ENCODE assay signal across 14 cellular contexts in the genomic region with DNA sequence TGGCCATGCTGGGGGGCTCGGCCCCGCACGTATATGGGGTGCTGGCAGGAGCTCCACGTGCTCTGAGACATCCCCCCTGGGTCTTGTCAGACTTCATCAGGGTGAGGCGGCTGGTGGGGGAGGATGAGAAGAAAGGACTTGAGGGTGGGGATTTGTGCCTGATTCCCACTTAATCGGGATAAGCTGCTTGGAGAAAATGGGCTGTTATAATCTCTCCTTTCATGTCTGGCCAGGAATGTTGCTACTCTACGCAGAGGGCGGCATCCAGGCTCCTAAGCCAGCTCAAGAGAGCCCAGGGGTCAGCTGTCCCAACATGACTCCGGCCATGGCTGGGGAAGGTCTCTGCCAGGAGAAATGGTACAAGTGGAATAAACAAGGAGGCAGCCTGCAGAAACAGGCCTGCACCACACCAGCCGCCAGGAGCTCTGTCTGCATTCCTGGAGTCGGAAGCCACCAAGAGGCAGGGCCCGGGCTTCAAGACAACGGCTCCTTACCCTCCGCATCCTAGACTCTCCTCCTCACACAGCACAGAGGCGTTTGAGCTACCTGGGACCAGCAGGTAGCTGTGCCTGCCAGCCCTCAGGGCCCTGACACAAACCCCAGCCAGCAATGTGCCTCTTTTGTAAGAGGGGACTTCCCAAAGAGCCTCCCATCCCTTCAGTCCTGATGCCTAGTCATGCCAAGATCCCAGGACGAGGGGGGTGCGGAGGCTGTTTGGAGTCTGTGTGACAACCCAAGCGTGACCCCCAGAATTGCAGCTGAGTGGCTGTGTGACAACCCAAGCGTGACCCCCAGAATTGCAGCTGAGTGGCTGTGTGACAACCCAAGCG.
DNase-seq lines count a peak whose midpoint lies in the region; ATAC-seq and TF ChIP-seq lines count a peak whose summit lies in the region.
"Had no signal": no experiment of that assay in that cellular context is flagged by ENCODE, and none has a peak within 500 bp of the region (broad histone marks: within the 10 kb centered on the region; RNA-seq: fewer than 3 reads in every experiment).

No MANE protein-coding gene starts in this region.

- H3K36me3 ChIP-seq in prostate gland (no peaks in the 10 kb centered on the region), vagina (no peaks in the 10 kb centered on the region)

- H3K9me3 ChIP-seq in prostate gland (no peaks in the 10 kb centered on the region), vagina (no peaks in the 10 kb centered on the region)
- H3K9me3 ChIP-seq: body of pancreas had no signal

- in situ Hi-C loops in ACHN (cut with HindIII; ENCODE audit: low pct_ligation_motif_present, low pct_unique_long_range_greater_than_20kb, low sequenced_read_pairs), result no loop called here

- intact Hi-C loops in prostate gland (cut with DNase I) (loop anchor here (5.0 to 10.0 kb wide), 4 partner anchors 42 to 701 kb away; no protein-coding TSS in a partner anchor), vagina (cut with DNase I) (loop anchor here (2.0 to 5.0 kb wide), 2 partner anchors 42 to 195 kb away; partner anchors contain the start of gene DIO3)

- H3K27me3 ChIP-seq in prostate gland (replicated peaks; ENCODE audit: insufficient read depth), result no peaks in the 10 kb centered on the region
- H3K27me3 ChIP-seq in vagina, result no peaks in the 10 kb centered on the region
- H3K27me3 ChIP-seq: body of pancreas had no signal

- no peak for TF ChIP-seq POLR2A in prostate gland (IDR thresholded peaks at IDR 0.05)
- no peak for TF ChIP-seq POLR2A in vagina (IDR thresholded peaks at IDR 0.05)

- no peaks in the 10 kb centered on the region for H3K4me1 ChIP-seq in prostate gland (replicated peaks)
- H3K4me1 ChIP-seq in vagina, result peaks cover 65% of the 10 kb centered on the region
- H3K4me1 ChIP-seq: body of pancreas had no signal

- 51% methylated on average over 18 of the region's 20 CpGs for WGBS in prostate gland

- H3K4me3 ChIP-seq in fibroblast of villous mesenchyme (ENCODE audit: low read depth, low read length) (no peak overlapping the region), prostate gland (no peak overlapping the region), vagina (peak overlapping the region in 1 of 2 donors; percentile 4)
- H3K4me3 ChIP-seq: body of pancreas, lung had no signal

- no peak for ATAC-seq in GM18517 (IDR thresholded peaks at IDR 0.05; ENCODE audit: unreplicated experiment)
- ATAC-seq: activated T-cell treated with anti-CD3 and anti-CD28 coated beads, Interleukin-2, amount 50 U/mL, for 72 hours had no signal

- TF ChIP-seq CTCF in fibroblast of villous mesenchyme (IDR thresholded peaks at IDR 0.05; ENCODE audit: insufficient read depth, low read depth, low read length) (no peak), prostate gland (IDR thresholded peaks at IDR 0.05) (no peak), vagina (IDR thresholded peaks at IDR 0.05) (no peak)

- DNase-seq in NCI-H345 (lab: John Stamatoyannopoulos, UW) (peak; percentile 19), NCI-H345 treated with DMSO at 0.1 percent for 48 hours (lab: John Stamatoyannopoulos, UW; ENCODE audit: unreplicated experiment) (no peak), fibroblast of villous mesenchyme (ENCODE audit: low read depth) (peak; percentile 3), prostate gland (ENCODE audit: low spot score) (no peak), vagina (ENCODE audit: extremely low spot score in 2 of 2) (peak in 1 of 2 donors; percentile 89), NCI-H1417 treated with DMSO at 0.1 percent for 48 hours (lab: John Stamatoyannopoulos, UW) (no peak), ACHN (no peak)
- DNase-seq: activated CD4-positive, alpha-beta T cell treated with anti-CD3 and anti-CD28 coated beads for 1 hour; activated T-cell treated with anti-CD3 and anti-CD28 coated beads, Interleukin-2, amount 50 U/mL, for 72 hours; Karpas-422 had no signal

- H3K27ac ChIP-seq in prostate gland, result peak overlapping the region; percentile 40 to 72
- H3K27ac ChIP-seq in vagina, result peak overlapping the region; percentile 83
- H3K27ac ChIP-seq: 22Rv1 had no signal

Comparison
In these comparisons a context has a peak if more than half of its experiments do, and no peak if none do; other contexts are left out.
1. DNase-seq: peak in NCI-H345 (single experiment) and fibroblast of villous mesenchyme (single experiment); none in NCI-H345 treated with DMSO at 0.1 percent for 48 hours (single experiment), prostate gland (single experiment), NCI-H1417 treated with DMSO at 0.1 percent for 48 hours (single experiment) and ACHN (single experiment).